ENCODE assay signal across 2 cellular contexts in the genomic region with DNA sequence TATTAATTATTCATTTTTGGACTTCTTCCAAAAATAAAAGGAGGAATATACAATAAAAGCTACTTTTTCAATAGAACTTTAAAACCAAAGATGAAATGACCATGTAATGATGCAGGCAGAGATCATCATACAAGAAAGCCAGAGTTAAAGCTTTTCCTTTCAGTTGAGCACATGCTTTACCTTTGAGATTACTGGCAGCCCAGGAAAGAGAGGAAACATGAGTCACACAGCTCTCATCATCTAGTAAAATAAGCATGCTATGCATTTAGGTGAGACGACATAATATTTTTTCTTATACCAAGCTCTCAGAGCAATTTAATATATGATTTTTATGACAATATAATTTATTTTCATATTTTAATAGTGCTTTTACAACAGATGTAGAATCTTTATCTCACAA.
TF ChIP-seq lines count a peak whose summit lies in the region.

No MANE protein-coding gene starts in this region.

TF ChIP-seq in IMR-90, 13 proteins besides CTCF, POLR2A, EP300 and RAD21:
- TF ChIP-seq RFX5 (IDR thresholded peaks at IDR 0.05; ENCODE audit: low read depth, low read length) = no peak
- no peak for TF ChIP-seq BHLHE40 (IDR thresholded peaks at IDR 0.05; ENCODE audit: low read depth, low read length)
- TF ChIP-seq SMC3 (IDR thresholded peaks at IDR 0.05; ENCODE audit: low read depth, low read length) = no peak
- no peak for TF ChIP-seq MAZ (IDR thresholded peaks at IDR 0.05; ENCODE audit: borderline replicate concordance, low read depth, low read length)
- TF ChIP-seq NFE2L2 (IDR thresholded peaks at IDR 0.05; ENCODE audit: low read depth, low read length) = no peak
- TF ChIP-seq CEBPB (IDR thresholded peaks at IDR 0.05; ENCODE audit: low read depth, low read length) = no peak
- no peak for TF ChIP-seq ELK1 (IDR thresholded peaks at IDR 0.05; ENCODE audit: borderline replicate concordance, low read depth, low read length)
- no peak for TF ChIP-seq RCOR1 (IDR thresholded peaks at IDR 0.05; ENCODE audit: insufficient replicate concordance, low read length)
- TF ChIP-seq USF2 (IDR thresholded peaks at IDR 0.05; ENCODE audit: low read depth, low read length) = no peak
- no peak for TF ChIP-seq MXI1 (IDR thresholded peaks at IDR 0.05; ENCODE audit: borderline replicate concordance, low read depth, low read length)
- no peak for TF ChIP-seq FOS (IDR thresholded peaks at IDR 0.05; ENCODE audit: low read depth, low read length)
- no peak for TF ChIP-seq MAFK (IDR thresholded peaks at IDR 0.05; ENCODE audit: low read depth, low read length)

TF ChIP-seq in endothelial cell of umbilical vein, 7 proteins besides CTCF, POLR2A, EP300 and RAD21:
- TF ChIP-seq JUN (IDR thresholded peaks at IDR 0.05; ENCODE audit: borderline replicate concordance, insufficient read depth, insufficient read length, low read depth) (peak; percentile 4), FOS (IDR thresholded peaks at IDR 0.05; ENCODE audit: borderline replicate concordance, insufficient read depth, low read length) (peak; percentile 21), EZH2 (IDR thresholded peaks at IDR 0.05; ENCODE audit: borderline replicate concordance, low read depth, low read length, severe bottlenecking) (no peak), MYC (IDR thresholded peaks at IDR 0.05; ENCODE audit: low read depth, low read length) (no peak), POLR2AphosphoS5 (IDR thresholded peaks at IDR 0.05; ENCODE audit: insufficient read depth, low read depth, low read length) (no peak)
